9 cellular contexts compared by ENCODE assay signal in genomic region chr17:78258323-78259229, GRCh38. TPM values are rescaled to one million over a fixed set of nuclear protein-coding genes. Genes with fewer than 3 reads are reported as not detected.
DNase-seq lines count a peak whose midpoint lies in the region; ATAC-seq and TF ChIP-seq lines count a peak whose summit lies in the region.
"Had no signal": no experiment of that assay in that cellular context is flagged by ENCODE, and none has a peak within 500 bp of the region (broad histone marks: within the 10 kb centered on the region; RNA-seq: fewer than 3 reads in every experiment).

No MANE protein-coding gene starts in this region.

- intact Hi-C loops in stomach (cut with DNase I; ENCODE audit: low total_unique reads) (loop anchor here (5.0 kb wide), 1 partner anchor 146 kb away; no protein-coding TSS in a partner anchor), ascending aorta (cut with DNase I) (no loop called here)

- H3K4me1 ChIP-seq in DND-41 (ENCODE audit: insufficient read depth, low read length) (peaks cover 44% of the 10 kb centered on the region), mesodermal cell (ENCODE audit: control insufficient read depth, insufficient read depth, low read length, poor library complexity, severe bottlenecking) (peaks cover 41% of the 10 kb centered on the region), stomach (peaks cover 18 to 56% (median 34%) of the 10 kb centered on the region in 4 donors), ascending aorta (peaks cover 0 to 5% of the 10 kb centered on the region in 2 donors)

- H2AFZ ChIP-seq in DND-41 (ENCODE audit: low read depth, low read length) = peak overlapping the region; percentile 29; the same call in 1 of the 2 replicates

- TF ChIP-seq EP300 in stomach (IDR thresholded peaks at IDR 0.05) = no peak

- peak overlapping the region; percentile 47 for H3K9ac ChIP-seq in DND-41 (ENCODE audit: low read depth, low read length)

- no peaks in the 10 kb centered on the region; the same call in 1 of the 2 replicates for H4K20me1 ChIP-seq in DND-41 (ENCODE audit: insufficient read depth, low read length)

- no peaks in the 10 kb centered on the region for H3K27me3 ChIP-seq in DND-41 (ENCODE audit: insufficient read depth, low read length, poor library complexity)
- peaks cover 0 to 16% (median 0%) of the 10 kb centered on the region in 3 donors for H3K27me3 ChIP-seq in stomach
- H3K27me3 ChIP-seq in ascending aorta = no peaks in the 10 kb centered on the region

- peaks cover 4% of the 10 kb centered on the region for H3K79me2 ChIP-seq in DND-41 (ENCODE audit: insufficient read depth, low read length)

- 75 to 82% methylated on average over 15 to 18 of the region's 24 CpGs for WGBS in mesodermal cell (ENCODE audit: insufficient coverage in 2 of 2), 2 experiments
- WGBS in stomach, 5 donors = 26 to 52% (median 26%) methylated on average over 10 to 24 of the region's 24 CpGs

- H3K4me3 ChIP-seq in DND-41 (ENCODE audit: low read depth in 1 of 2, low read length in 2 of 2) (peak overlapping the region in 1 of 2 experiments; percentile 27; a peak in 1 of 4 replicates), mesodermal cell (ENCODE audit: extremely low read depth, insufficient read depth, low read length, poor library complexity, severe bottlenecking) (no peak overlapping the region), stomach (peak overlapping the region in 1 of 4 donors; percentile 16), ascending aorta (no peak overlapping the region)

- DNase-seq in DND-41 = peak; percentile 92
- peak; percentile 83 for DNase-seq in SK-N-DZ (ENCODE audit: low spot score)
- peak; percentile 76 for DNase-seq in activated naive CD4-positive, alpha-beta T cell treated with anti-CD3 and anti-CD28 coated beads, Interleukin-2, amount 50 U/mL, for 16 hours
- DNase-seq in stomach = peak; percentile 63
- DNase-seq in hepatic stellate cell (ENCODE audit: low spot score) = no peak
- no peak for DNase-seq in ascending aorta (ENCODE audit: low spot score in 2 of 2)

- H3K27ac ChIP-seq in DND-41 (ENCODE audit: low read length) (peak overlapping the region; percentile 86), mesodermal cell (ENCODE audit: low read depth, low read length, severe bottlenecking) (peak overlapping the region; percentile 78), stomach (peak overlapping the region in 4 of 5 donors; percentile 44 to 81 (median 66)), ascending aorta (peak overlapping the region in 1 of 2 donors; percentile 56)
- H3K27ac ChIP-seq: epithelial cell of prostate had no signal

- no peak for TF ChIP-seq CTCF in DND-41 (IDR thresholded peaks at IDR 0.05; ENCODE audit: borderline replicate concordance, extremely low read depth, low read length, poor library complexity, severe bottlenecking)
- no peak for TF ChIP-seq CTCF in stomach (IDR thresholded peaks at IDR 0.05)
- no peak for TF ChIP-seq CTCF in ascending aorta (IDR thresholded peaks at IDR 0.05)

- ATAC-seq in DND-41 (ENCODE audit: insufficient read depth, low read depth) (peak; percentile 91), GM19328 (IDR thresholded peaks at IDR 0.05; ENCODE audit: unreplicated experiment) (no peak)

- H3K36me3 ChIP-seq in DND-41 (ENCODE audit: insufficient read depth, low read length) = no peaks in the 10 kb centered on the region; the same call in 1 of the 2 replicates
- no peaks in the 10 kb centered on the region for H3K36me3 ChIP-seq in mesodermal cell (ENCODE audit: control insufficient read depth, insufficient read depth, low read length)
- H3K36me3 ChIP-seq in stomach = no peaks in the 10 kb centered on the region
- H3K36me3 ChIP-seq in ascending aorta = no peaks in the 10 kb centered on the region

- no peaks in the 10 kb centered on the region for H3K9me3 ChIP-seq in DND-41 (ENCODE audit: insufficient read depth, low read length, severe bottlenecking)
- H3K9me3 ChIP-seq in mesodermal cell (ENCODE audit: control insufficient read depth, low read length) = no peaks in the 10 kb centered on the region
- H3K9me3 ChIP-seq in stomach = no peaks in the 10 kb centered on the region
- no peaks in the 10 kb centered on the region for H3K9me3 ChIP-seq in ascending aorta

- peak overlapping the region; percentile 59 for H3K4me2 ChIP-seq in DND-41 (ENCODE audit: insufficient read depth, low read length)

- no peak for TF ChIP-seq POLR2A in stomach (IDR thresholded peaks at IDR 0.05)

RNA-seq across cellular contexts. Expression of gene TMEM235, which starts 27.1 kb away (rescaled TPM):
- polyA plus RNA-seq in SK-N-DZ (2014; cell fraction: cytosol; rRNA removed) = 0.63 TPM in 1 of 2 replicates, not detected in the other
- polyA plus RNA-seq in SK-N-DZ (2014; cell fraction: nucleus; rRNA removed) = 0.60 and 1.3 TPM in 2 replicates
- polyA plus RNA-seq in mesodermal cell (2013, experiment 1 of 2) = not detected
- not detected for polyA plus RNA-seq in mesodermal cell (2013, experiment 2 of 2)
- total RNA-seq in stomach (not detected), ascending aorta (not detected)
- polyA plus RNA-seq in stomach = not detected

RNA-seq across cellular contexts. Expression of gene BIRC5, which starts 44.5 kb away (rescaled TPM):
- 200 and 212 TPM in 2 replicates for polyA plus RNA-seq in SK-N-DZ (2014; cell fraction: cytosol; rRNA removed)
- 123 and 127 TPM in 2 replicates for polyA plus RNA-seq in SK-N-DZ (2014; cell fraction: nucleus; rRNA removed)
- polyA plus RNA-seq in mesodermal cell (2013, experiment 1 of 2) = 67.6 TPM
- polyA plus RNA-seq in mesodermal cell (2013, experiment 2 of 2) = 73.0 TPM
- total RNA-seq in stomach (10 to 100 TPM in 1 of 5 donors, 1 to 10 TPM in 3, not detected in 1; 3.9 to 10.5 (median 5.4) TPM), ascending aorta (0.11 TPM)
- polyA plus RNA-seq in stomach = 10 to 100 TPM in 2 of 3 donors, 1 to 10 TPM in 1; 3.4 to 10.3 (median 10.1) TPM

Comparison
In these comparisons a context has a peak if more than half of its experiments do, and no peak if none do; other contexts are left out.
1. DNase-seq: peak in DND-41 (single experiment), SK-N-DZ (single experiment), activated naive CD4-positive, alpha-beta T cell treated with anti-CD3 and anti-CD28 coated beads, Interleukin-2, amount 50 U/mL, for 16 hours (single experiment) and stomach (single experiment); none in hepatic stellate cell (single experiment) and ascending aorta (0 of 2).